In the genomic region with DNA sequence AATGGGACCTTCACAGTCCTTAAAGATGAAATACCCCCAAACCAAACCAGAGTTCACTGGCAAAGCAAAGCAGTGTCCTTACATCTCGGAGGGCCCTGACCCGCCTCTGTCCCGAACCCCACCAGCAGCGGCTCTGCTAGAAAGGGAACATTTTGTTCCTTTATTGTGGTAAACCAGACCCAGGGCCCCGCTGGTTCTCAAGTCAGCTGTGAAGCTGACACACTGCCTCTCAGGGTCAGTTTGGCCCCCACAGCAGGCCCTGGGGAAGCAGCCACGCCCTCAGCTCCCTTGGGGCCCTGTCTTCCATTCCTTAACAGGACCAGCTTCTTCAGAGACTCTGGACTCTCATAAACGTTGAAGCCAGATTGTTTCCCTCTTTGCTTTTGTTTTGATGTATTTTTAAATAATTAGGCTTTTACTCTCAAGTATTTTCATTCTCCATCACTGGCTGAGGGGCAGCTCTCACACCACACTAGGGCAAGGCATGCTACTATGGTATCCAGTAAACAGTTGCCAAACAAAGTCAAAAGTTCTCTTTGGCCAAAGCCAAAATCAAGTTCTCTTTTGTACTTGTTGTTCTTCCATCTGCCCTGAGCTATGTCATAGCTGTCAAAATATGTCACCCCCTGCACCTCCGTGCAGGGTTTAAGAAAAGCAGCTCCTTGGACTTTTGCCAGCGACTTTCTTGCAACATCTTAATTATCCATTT, we compare ENCODE assay signal across 8 cellular contexts.
DNase-seq lines count a peak whose midpoint lies in the region; ATAC-seq and TF ChIP-seq lines count a peak whose summit lies in the region.

No MANE protein-coding gene starts in this region.

- H3K4me3 ChIP-seq in AG10803 (ENCODE audit: low read length) (no peak overlapping the region), parathyroid adenoma (ENCODE audit: low read depth, low read length) (no peak overlapping the region)

- H3K9me3 ChIP-seq in parathyroid adenoma (ENCODE audit: control insufficient read depth, low read length): no peaks in the 10 kb centered on the region

- TF ChIP-seq CTCF in AG10803 (conservative IDR thresholded peaks at IDR 0.05; ENCODE audit: low read length) (no peak), parathyroid adenoma (IDR thresholded peaks at IDR 0.05) (no peak)

- no peak overlapping the region for H3K9ac ChIP-seq in parathyroid adenoma

- no peaks in the 10 kb centered on the region for H3K79me2 ChIP-seq in parathyroid adenoma

- ATAC-seq in HG02763 (IDR thresholded peaks at IDR 0.05; ENCODE audit: unreplicated experiment): no peak
- ATAC-seq in HG02981 (IDR thresholded peaks at IDR 0.05; ENCODE audit: unreplicated experiment): no peak
- no peak for ATAC-seq in HG02678 (IDR thresholded peaks at IDR 0.05; ENCODE audit: unreplicated experiment)

- H2AFZ ChIP-seq in parathyroid adenoma: no peak overlapping the region

- peak; percentile 83 for DNase-seq in AG10803 (ENCODE audit: low read depth)
- peak; percentile 42 for DNase-seq in SKM-1 (lab: John Stamatoyannopoulos, UW; ENCODE audit: unreplicated experiment)
- peak; percentile 37 for DNase-seq in globus pallidus (ENCODE audit: low spot score)
- no peak for DNase-seq in activated naive CD4-positive, alpha-beta T cell treated with Interleukin-2 at 50 U/mL for 16 hours

- no peak overlapping the region for H3K4me2 ChIP-seq in parathyroid adenoma (ENCODE audit: low read length)

- H3K36me3 ChIP-seq in parathyroid adenoma (ENCODE audit: control insufficient read depth, insufficient read depth, low read length): no peaks in the 10 kb centered on the region

- H3K4me1 ChIP-seq in parathyroid adenoma: no peaks in the 10 kb centered on the region

- peak overlapping the region; percentile 32 for H3K27ac ChIP-seq in parathyroid adenoma

- no peaks in the 10 kb centered on the region for H3K27me3 ChIP-seq in parathyroid adenoma (ENCODE audit: control insufficient read depth, insufficient read depth, low read length)
